Comparison of ENCODE assay signal across 8 cellular contexts in the genomic region with DNA sequence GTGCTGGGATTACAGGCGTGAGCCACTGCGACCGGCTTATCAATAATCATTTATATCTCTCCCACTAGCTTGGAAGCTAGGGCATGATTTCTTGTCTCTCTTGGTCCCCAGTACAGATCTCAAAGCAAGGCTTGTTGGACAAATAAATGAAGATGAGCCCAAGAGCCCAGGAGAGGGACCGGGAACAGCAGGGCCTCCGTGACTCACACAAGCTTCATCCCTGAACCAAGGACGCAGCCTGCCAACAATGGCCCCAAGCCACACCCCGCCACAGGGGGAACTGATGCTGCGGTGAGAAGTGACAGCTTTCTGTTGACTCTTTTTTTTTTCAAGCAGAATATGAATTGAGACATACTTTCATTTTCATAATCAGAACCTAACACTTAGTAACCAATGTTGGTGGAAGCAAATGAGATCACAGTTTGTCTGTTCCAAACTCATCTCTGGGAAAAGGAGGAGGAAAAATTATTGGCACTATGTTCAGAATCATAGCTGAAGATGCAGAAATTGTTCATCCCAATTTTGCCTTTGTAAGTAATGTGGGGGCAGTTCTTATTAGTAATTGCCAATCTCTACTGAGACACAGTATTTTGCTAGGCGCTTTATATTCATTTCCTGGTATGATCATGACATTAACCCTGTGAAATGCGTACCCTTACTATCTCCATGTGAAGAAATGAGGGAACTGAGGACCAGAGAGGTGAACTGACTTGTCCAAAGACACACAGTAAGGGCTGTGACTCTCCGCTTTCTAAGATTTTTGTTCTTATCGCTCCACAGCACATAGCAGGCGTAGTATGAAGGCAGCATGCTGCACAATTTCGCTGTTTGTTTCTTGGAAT. TPM values are rescaled to one million over a fixed set of nuclear protein-coding genes. Genes with fewer than 3 reads are reported as not detected.
DNase-seq lines count a peak whose midpoint lies in the region; ATAC-seq and TF ChIP-seq lines count a peak whose summit lies in the region.

No MANE protein-coding gene starts in this region.

- H3K9me3 Mint-ChIP-seq in CD4-positive, alpha-beta T cell = no peaks in the 10 kb centered on the region
- H3K9me3 Mint-ChIP-seq in T-helper 1 cell treated with Interleukin-12 subunit alpha and Interleukin-12 subunit beta and Interleukin-4 antibody, amounts not matched to agents 30 μg/mL and 1 μg/mL, for 36 hours = no peaks in the 10 kb centered on the region

- H3K36me3 Mint-ChIP-seq in CD4-positive, alpha-beta T cell (ENCODE audit: low read depth) = peaks cover 2% of the 10 kb centered on the region
- no peaks in the 10 kb centered on the region for H3K36me3 Mint-ChIP-seq in T-helper 1 cell treated with Interleukin-12 subunit alpha and Interleukin-12 subunit beta and Interleukin-4 antibody, amounts not matched to agents 30 μg/mL and 1 μg/mL, for 36 hours (ENCODE audit: low read depth)

- peaks cover 49% of the 10 kb centered on the region for H3K4me1 Mint-ChIP-seq in CD4-positive, alpha-beta T cell (ENCODE audit: low read depth)
- H3K4me1 Mint-ChIP-seq in T-helper 1 cell treated with Interleukin-12 subunit alpha and Interleukin-12 subunit beta and Interleukin-4 antibody, amounts not matched to agents 30 μg/mL and 1 μg/mL, for 36 hours (ENCODE audit: low read depth) = peaks cover 38% of the 10 kb centered on the region

- peak overlapping the region; percentile 68 for H3K27ac ChIP-seq in CD4-positive, alpha-beta T cell (ENCODE audit: low read depth, low read length)
- peak overlapping the region; percentile 92 for H3K27ac ChIP-seq in adipose tissue (ENCODE audit: low read depth, low read length)

- no peaks in the 10 kb centered on the region for H3K27me3 ChIP-seq in CD4-positive, alpha-beta T cell (ENCODE audit: control insufficient read depth, insufficient read depth, low read length)

- POLR2A ChIA-PET in CD4-positive, alpha-beta T cell (lab: Charles Lee) = interaction anchor here (0.7 to 2.8 kb wide), 15 partner anchors 9 to 207 kb away, joined by 3 to 36 read pairs (median 4); a partner anchor contains a TSS

- peak overlapping the region; percentile 95 for H3K27ac Mint-ChIP-seq in CD4-positive, alpha-beta T cell
- peak overlapping the region; percentile 94 for H3K27ac Mint-ChIP-seq in T-helper 1 cell treated with Interleukin-12 subunit alpha and Interleukin-12 subunit beta and Interleukin-4 antibody, amounts not matched to agents 30 μg/mL and 1 μg/mL, for 36 hours

- CTCF ChIA-PET in CD4-positive, alpha-beta T cell (lab: Charles Lee) = interaction anchor here (0.6 to 1.5 kb wide), 9 partner anchors 13 to 591 kb away, joined by 3 to 7 read pairs (median 3); no protein-coding TSS in a partner anchor

- TF ChIP-seq CTCF in CD4-positive, alpha-beta T cell (IDR thresholded peaks at IDR 0.05) = no peak

- peak; percentile 68 to 87 (median 74) for DNase-seq in CD4-positive, alpha-beta T cell
- peak; percentile 72 for DNase-seq in islet precursor cell
- DNase-seq in stimulated activated CD4-positive, alpha-beta T cell treated with anti-CD3 and anti-CD28 coated beads, Interleukin-4, amount 100 ng/mL, for 1 hour = peak; percentile 76
- no peak for DNase-seq in DMS114 treated with DMSO at 0.1 percent for 48 hours (lab: John Stamatoyannopoulos, UW; ENCODE audit: unreplicated experiment)

- H3K27me3 Mint-ChIP-seq in CD4-positive, alpha-beta T cell = no peaks in the 10 kb centered on the region
- H3K27me3 Mint-ChIP-seq in T-helper 1 cell treated with Interleukin-12 subunit alpha and Interleukin-12 subunit beta and Interleukin-4 antibody, amounts not matched to agents 30 μg/mL and 1 μg/mL, for 36 hours (ENCODE audit: low read depth) = peaks cover 5% of the 10 kb centered on the region

- WGBS in adipose tissue, 3 donors = 37 to 54% (median 43%) methylated on average over 14 of the region's 14 CpGs

- peak; percentile 86 for ATAC-seq in CD4-positive, alpha-beta T cell (ENCODE audit: poor library complexity)
- ATAC-seq in GM19438 (IDR thresholded peaks at IDR 0.05; ENCODE audit: low read depth, unreplicated experiment) (peak; percentile 83), HG03521 (IDR thresholded peaks at IDR 0.05; ENCODE audit: unreplicated experiment) (peak; percentile 92)

- peak overlapping the region; percentile 68 for H3K4me3 Mint-ChIP-seq in CD4-positive, alpha-beta T cell
- peak overlapping the region; percentile 59 for H3K4me3 Mint-ChIP-seq in T-helper 1 cell treated with Interleukin-12 subunit alpha and Interleukin-12 subunit beta and Interleukin-4 antibody, amounts not matched to agents 30 μg/mL and 1 μg/mL, for 36 hours

- H3K9me3 ChIP-seq in CD4-positive, alpha-beta T cell (ENCODE audit: control insufficient read depth, low read length) = no peaks in the 10 kb centered on the region

- intact Hi-C loops in CD4-positive, alpha-beta T cell (cut with DNase I, micrococcal nuclease) = loop anchor here (1.0 to 10.0 kb wide), 5 partner anchors 35 to 593 kb away; a partner anchor contains a TSS

RNA-seq across cellular contexts. Expression of a gene that starts 6.6 kb away (rescaled TPM):
- total RNA-seq in CD4-positive, alpha-beta T cell = 100 to 1,000 TPM; 761 to 768 TPM
- polyA plus RNA-seq in adipose tissue = 1,000 to 10,000 TPM in 1 of 3 donors, 100 to 1,000 TPM in 2; 163 to 1,279 (median 758) TPM

RNA-seq across cellular contexts. Expression of a gene that starts 56.4 kb away (rescaled TPM):
- 10 to 100 TPM; 51.0 to 52.4 TPM for total RNA-seq in CD4-positive, alpha-beta T cell
- 100 to 1,000 TPM in 2 of 3 donors, 10 to 100 TPM in 1; 66.5 to 123 (median 119) TPM for polyA plus RNA-seq in adipose tissue
